Comparison of ENCODE assay signal across 8 cellular contexts in the genomic region with DNA sequence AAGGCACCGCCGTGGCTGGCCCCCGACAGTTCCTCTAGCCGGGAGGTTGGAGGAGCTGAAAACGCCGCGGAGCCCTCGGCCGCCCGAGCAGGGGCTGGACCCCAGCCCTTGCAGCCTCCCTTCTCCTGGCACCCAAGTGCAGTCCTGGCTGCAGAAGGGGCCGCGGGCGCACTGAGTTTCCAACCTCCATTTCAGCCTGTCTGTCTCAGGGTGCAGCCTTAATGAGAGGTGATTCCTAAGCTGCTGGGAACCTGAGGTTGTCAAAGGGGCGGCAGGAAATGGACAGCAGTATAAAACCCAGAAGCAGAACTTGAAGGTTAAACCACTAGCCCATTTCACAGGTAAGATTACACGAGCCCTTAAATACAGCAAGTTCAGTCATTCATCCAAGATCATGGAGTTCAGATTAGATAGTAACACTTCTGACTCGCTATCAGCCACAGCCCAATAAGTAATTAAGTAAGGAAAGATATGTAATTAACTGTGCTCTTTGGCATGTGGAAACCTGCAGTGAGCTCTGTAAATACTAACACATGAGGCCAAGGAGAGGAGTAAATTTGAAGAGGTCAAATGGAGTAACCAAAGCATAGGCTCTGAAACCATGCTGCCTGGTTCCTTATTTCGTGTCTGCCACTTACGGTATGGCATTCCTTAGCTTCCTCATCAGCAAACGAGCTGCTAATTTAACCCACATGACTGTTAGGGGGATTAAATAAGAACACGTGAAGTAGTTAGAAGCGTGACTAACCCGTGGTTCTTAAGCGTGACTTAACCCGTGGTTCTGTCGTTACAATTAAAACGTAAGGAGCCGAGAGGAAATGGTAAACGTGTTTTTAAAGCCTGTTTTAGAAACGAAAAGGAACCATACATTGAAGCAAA.
DNase-seq lines count a peak whose midpoint lies in the region; ATAC-seq and TF ChIP-seq lines count a peak whose summit lies in the region.

No MANE protein-coding gene starts in this region.

- no peaks in the 10 kb centered on the region for H3K27me3 Mint-ChIP-seq in stimulated activated memory B cell treated with anti-CD40 and anti-IgM and Interleukin-4, amounts not matched to agents 10 μg/mL and 1 μg/mL and 100 μg/mL, for 72 hours

- no peaks in the 10 kb centered on the region for H3K9me3 Mint-ChIP-seq in stimulated activated memory B cell treated with anti-CD40 and anti-IgM and Interleukin-4, amounts not matched to agents 10 μg/mL and 1 μg/mL and 100 μg/mL, for 72 hours

- H2AFZ ChIP-seq in SU-DHL-6 (ENCODE audit: low read depth, low read length, severe bottlenecking), result peak overlapping the region; percentile 49

- H3K4me3 ChIP-seq in HUES48 (ENCODE audit: low read depth, low read length) (peak overlapping the region; percentile 83), SU-DHL-6 (ENCODE audit: insufficient read depth, low read length, poor library complexity, severe bottlenecking) (peak overlapping the region; percentile 58)

- no peaks in the 10 kb centered on the region for H3K36me3 ChIP-seq in HUES48 (ENCODE audit: control insufficient read depth, insufficient read depth, low read length)
- peaks cover 4% of the 10 kb centered on the region; the same call in 1 of the 2 replicates for H3K36me3 ChIP-seq in SU-DHL-6 (ENCODE audit: low read length)

- H3K27ac ChIP-seq in HUES48 (ENCODE audit: low read depth, low read length) (peak overlapping the region; percentile 88), SU-DHL-6 (ENCODE audit: low read depth, low read length) (peak overlapping the region; percentile 95)

- H3K27me3 ChIP-seq in HUES48 (ENCODE audit: control insufficient read depth, insufficient read depth, low read length), result no peaks in the 10 kb centered on the region
- H3K27me3 ChIP-seq in SU-DHL-6 (ENCODE audit: low read length), result no peaks in the 10 kb centered on the region

- H3K27ac Mint-ChIP-seq in stimulated activated memory B cell treated with anti-CD40 and anti-IgM and Interleukin-4, amounts not matched to agents 10 μg/mL and 1 μg/mL and 100 μg/mL, for 72 hours, result peak overlapping the region; percentile 95

- H3K4me3 Mint-ChIP-seq in stimulated activated memory B cell treated with anti-CD40 and anti-IgM and Interleukin-4, amounts not matched to agents 10 μg/mL and 1 μg/mL and 100 μg/mL, for 72 hours, result peak overlapping the region; percentile 88

- DNase-seq in AML-193 (lab: John Stamatoyannopoulos, UW) (peak; percentile 90 to 91), kidney glomerular epithelial cell (lab: John Stamatoyannopoulos, UW) (peak; percentile 68)
- peak; percentile 49 for DNase-seq in central memory CD4-positive, alpha-beta T cell

- H3K36me3 Mint-ChIP-seq in stimulated activated memory B cell treated with anti-CD40 and anti-IgM and Interleukin-4, amounts not matched to agents 10 μg/mL and 1 μg/mL and 100 μg/mL, for 72 hours, result peaks cover 11% of the 10 kb centered on the region

- H3F3A ChIP-seq in SU-DHL-6 (ENCODE audit: insufficient read depth), result peaks cover 33% of the 10 kb centered on the region

- ATAC-seq in GM18858 (IDR thresholded peaks at IDR 0.05; ENCODE audit: unreplicated experiment), result peak; percentile 0
- peak; percentile 22 for ATAC-seq in stimulated activated memory B cell treated with anti-CD40 and anti-IgM and Interleukin-4, amounts not matched to agents 10 μg/mL and 1 μg/mL and 100 μg/mL, for 72 hours
- no peak for ATAC-seq in HG03442 (IDR thresholded peaks at IDR 0.05; ENCODE audit: unreplicated experiment)

- TF ChIP-seq CTCF in SU-DHL-6 (IDR thresholded peaks at IDR 0.05; ENCODE audit: insufficient read depth, low read length, poor library complexity, severe bottlenecking), result no peak

- H3K9me3 ChIP-seq in HUES48 (ENCODE audit: control insufficient read depth, insufficient read depth, low read length) (no peaks in the 10 kb centered on the region), SU-DHL-6 (ENCODE audit: insufficient read depth, low read length) (no peaks in the 10 kb centered on the region)

- H3K4me1 ChIP-seq in HUES48 (ENCODE audit: control insufficient read depth, insufficient read depth, low read length), result no peaks in the 10 kb centered on the region; the same call in 1 of the 2 replicates

- H4K20me1 ChIP-seq in SU-DHL-6 (ENCODE audit: low read depth, low read length), result no peaks in the 10 kb centered on the region

- H3K4me2 ChIP-seq in SU-DHL-6 (ENCODE audit: low read depth, low read length, poor library complexity, severe bottlenecking), result peak overlapping the region; percentile 78

- peaks cover 45% of the 10 kb centered on the region for H3K79me2 ChIP-seq in SU-DHL-6 (ENCODE audit: insufficient read depth, low read length)

- peak overlapping the region; percentile 35 for H3K9ac ChIP-seq in HUES48 (ENCODE audit: low read depth, low read length)
- peak overlapping the region; percentile 86 for H3K9ac ChIP-seq in SU-DHL-6 (ENCODE audit: low read length)

- H3K9me2 ChIP-seq in SU-DHL-6 (replicated peaks; ENCODE audit: insufficient read depth, low read length), result no peaks in the 10 kb centered on the region

- H3K4me1 Mint-ChIP-seq in stimulated activated memory B cell treated with anti-CD40 and anti-IgM and Interleukin-4, amounts not matched to agents 10 μg/mL and 1 μg/mL and 100 μg/mL, for 72 hours, result peaks cover 59% of the 10 kb centered on the region
